In genomic region chr6:15247214-15247749, GRCh38 we compare ENCODE assay signal across 8 cellular contexts. TPM values are rescaled to one million over a fixed set of nuclear protein-coding genes. Genes with fewer than 3 reads are reported as not detected.
DNase-seq lines count a peak whose midpoint lies in the region; ATAC-seq, FAIRE-seq and TF ChIP-seq lines count a peak whose summit lies in the region.

No MANE protein-coding gene starts in this region.

- WGBS in HepG2 (ENCODE audit: low lambda C conversion rate): 2% methylated on average over 6 of the region's 6 CpGs

- no peak for DNase-seq in activated CD8-positive, alpha-beta memory T cell treated with anti-CD3 and anti-CD28 coated beads, Interleukin-2, amount 10 ng/mL, durations not matched to agents 7 days and 5 days
- no peak for DNase-seq in activated CD8-positive, alpha-beta memory T cell treated with anti-CD3 and anti-CD28 coated beads, Interleukin-2, amount 50 U/mL, for 4 hours
- peak; percentile 29 for DNase-seq in adipocyte (ENCODE audit: low read depth)
- no peak for DNase-seq in HepG2 (ENCODE audit: low spot score)
- no peak for DNase-seq in tibial artery
- DNase-seq in HK-2 (ENCODE audit: unreplicated experiment): no peak
- DNase-seq in head of caudate nucleus: no peak
- DNase-seq in GM19238 (ENCODE audit: insufficient read length, low spot score): no peak

- in situ Hi-C loops in HepG2 (cut with HindIII; ENCODE audit: extremely low pct_ligation_motif_present, low pct_unique_long_range_greater_than_20kb): loop anchor here (25.0 kb wide), 1 partner anchor 1035 kb away; no protein-coding TSS in a partner anchor

- POLR2A ChIA-PET in HepG2 (lab: Yijun Ruan, JAX): interaction anchor here (3.7 kb wide), 1 partner anchor 18 kb away, joined by 18 read pairs; no protein-coding TSS in a partner anchor

- no peak for TF ChIP-seq EP300 in HepG2 (IDR thresholded peaks at IDR 0.05; ENCODE audit: low read depth in 2 of 2, low read length in 2 of 2)
- no peak for TF ChIP-seq EP300 in HepG2 (CRISPR knock-in tag; IDR thresholded peaks at IDR 0.05; ENCODE audit: borderline replicate concordance)

- peaks cover 52% of the 10 kb centered on the region for H3K79me2 ChIP-seq in HepG2 (ENCODE audit: insufficient read depth, low read length)

- H3K27ac ChIP-seq in HepG2 (ENCODE audit: extremely low read length, insufficient read depth, low read length) (peak overlapping the region; percentile 82), tibial artery (peak overlapping the region; percentile 88 to 91)

- H3K36me3 ChIP-seq in adipocyte (ENCODE audit: control insufficient read depth, insufficient read depth, low read length, severe bottlenecking) (no peaks in the 10 kb centered on the region), HepG2 (replicated peaks in 1 of 2; ENCODE audit: control insufficient read depth in 1 of 2, insufficient read depth in 2 of 2, low read length in 2 of 2) (no peaks in the 10 kb centered on the region), tibial artery (no peaks in the 10 kb centered on the region)

- H3K4me2 ChIP-seq in HepG2 (ENCODE audit: low read depth, low read length): peak overlapping the region; percentile 83

- BruUV-seq in HepG2 (replicated peaks; lab: Mats Ljungman, UMichigan): TSS peak; percentile 58

- peaks cover 13% of the 10 kb centered on the region for H3K36me3 Mint-ChIP-seq in activated CD8-positive, alpha-beta memory T cell treated with anti-CD3 and anti-CD28 coated beads, Interleukin-2, amount 10 ng/mL, durations not matched to agents 7 days and 5 days

- peak overlapping the region; percentile 93 for H3K4me3 Mint-ChIP-seq in activated CD8-positive, alpha-beta memory T cell treated with anti-CD3 and anti-CD28 coated beads, Interleukin-2, amount 10 ng/mL, durations not matched to agents 7 days and 5 days

- no peak for FAIRE-seq in HepG2 (lab: Jason Lieb, UNC)

- ATAC-seq in activated CD8-positive, alpha-beta memory T cell treated with anti-CD3 and anti-CD28 coated beads, Interleukin-2, amount 10 ng/mL, durations not matched to agents 7 days and 5 days: no peak
- no peak for ATAC-seq in HepG2

- H3K27me3 ChIP-seq in adipocyte (replicated peaks; ENCODE audit: control insufficient read depth, insufficient read depth, low read length) (no peaks in the 10 kb centered on the region), HepG2 (ENCODE audit: control insufficient read depth in 1 of 2, insufficient read depth in 2 of 2, low read length in 2 of 2) (peaks cover 0 to 11% of the 10 kb centered on the region in 2 experiments; a peak in 3 of 5 replicates), tibial artery (no peaks in the 10 kb centered on the region)

- no peak for TF ChIP-seq RAD21 in HepG2 (CRISPR knock-in tag; IDR thresholded peaks at IDR 0.05)

- TF ChIP-seq CTCF in HepG2 (CRISPR knock-in tag; IDR thresholded peaks at IDR 0.05): no peak
- TF ChIP-seq CTCF in tibial artery (IDR thresholded peaks at IDR 0.05): no peak

- H3K27ac Mint-ChIP-seq in activated CD8-positive, alpha-beta memory T cell treated with anti-CD3 and anti-CD28 coated beads, Interleukin-2, amount 10 ng/mL, durations not matched to agents 7 days and 5 days: peak overlapping the region; percentile 99

- H3K9me3 ChIP-seq in adipocyte (ENCODE audit: control insufficient read depth, low read length) (no peaks in the 10 kb centered on the region), HepG2 (ENCODE audit: low read length) (no peaks in the 10 kb centered on the region), tibial artery (no peaks in the 10 kb centered on the region)

- intact Hi-C loops in HepG2 (cut with micrococcal nuclease; ENCODE audit: unreplicated experiment): loop anchor here (2.0 to 10.0 kb wide), 5 partner anchors 80 to 1032 kb away; no protein-coding TSS in a partner anchor
- intact Hi-C loops in tibial artery (cut with DNase I; ENCODE audit: low total_unique reads): loop anchor here (10.0 kb wide), 3 partner anchors 188 to 1042 kb away; no protein-coding TSS in a partner anchor
- intact Hi-C loops in head of caudate nucleus (cut with DNase I): loop anchor here (2.0 to 5.0 kb wide), 3 partner anchors 155 to 1036 kb away; no protein-coding TSS in a partner anchor

- H3K4me1 ChIP-seq in adipocyte (ENCODE audit: control insufficient read depth, insufficient read depth, low read length) (peaks cover 36% of the 10 kb centered on the region), HepG2 (ENCODE audit: insufficient read depth, low read length) (peaks cover 48% of the 10 kb centered on the region), tibial artery (peaks cover 0 to 36% (median 15%) of the 10 kb centered on the region in 4 donors)

- H3K27me3 Mint-ChIP-seq in activated CD8-positive, alpha-beta memory T cell treated with anti-CD3 and anti-CD28 coated beads, Interleukin-2, amount 10 ng/mL, durations not matched to agents 7 days and 5 days: no peaks in the 10 kb centered on the region

- CTCF ChIA-PET in activated CD8-positive, alpha-beta memory T cell treated with anti-CD3 and anti-CD28 coated beads, Interleukin-2, amount 10 ng/mL, durations not matched to agents 7 days and 5 days (lab: Charles Lee): interaction anchor here (0.7 to 1.5 kb wide), 7 partner anchors 59 to 849 kb away, joined by 3 to 4 read pairs (median 3); no protein-coding TSS in a partner anchor
- CTCF ChIA-PET in HepG2 (lab: Yijun Ruan, JAX; ENCODE audit: low intra/inter-chr PET ratio, low total read pairs): no interaction called here

- no peaks in the 10 kb centered on the region for H3K9me3 Mint-ChIP-seq in activated CD8-positive, alpha-beta memory T cell treated with anti-CD3 and anti-CD28 coated beads, Interleukin-2, amount 10 ng/mL, durations not matched to agents 7 days and 5 days (ENCODE audit: low read depth)

- peaks cover 7% of the 10 kb centered on the region; the same call in 1 of the 2 replicates for H4K20me1 ChIP-seq in HepG2 (ENCODE audit: insufficient read depth, low read length)

- no peak overlapping the region for H2AFZ ChIP-seq in HepG2 (ENCODE audit: low read length)

- H3K4me1 Mint-ChIP-seq in activated CD8-positive, alpha-beta memory T cell treated with anti-CD3 and anti-CD28 coated beads, Interleukin-2, amount 10 ng/mL, durations not matched to agents 7 days and 5 days: peaks cover 37% of the 10 kb centered on the region

- H3K4me3 ChIP-seq in adipocyte (ENCODE audit: low read length): peak overlapping the region; percentile 99
- peak overlapping the region; percentile 94 to 99 (median 96) for H3K4me3 ChIP-seq in HepG2 (replicated peaks in 1 of 3; ENCODE audit: insufficient read depth in 1 of 3, low read depth in 2 of 3, low read length in 3 of 3)
- H3K4me3 ChIP-seq in tibial artery: peak overlapping the region; percentile 60 to 69

- H3K9ac ChIP-seq in adipocyte (ENCODE audit: low read length) (peak overlapping the region; percentile 96), HepG2 (ENCODE audit: insufficient read depth, low read depth, low read length) (peak overlapping the region; percentile 91)

- TF ChIP-seq POLR2A in HepG2 (IDR thresholded peaks at IDR 0.05; ENCODE audit: insufficient read depth in 1 of 2, low read depth in 2 of 2, low read length in 2 of 2): no peak

TF ChIP-seq in HepG2, 621 proteins besides CTCF, POLR2A, EP300 and RAD21 (continues in another document):
- no peak for TF ChIP-seq ZNF724P (CRISPR knock-in tag; IDR thresholded peaks at IDR 0.05; ENCODE audit: borderline replicate concordance)
- TF ChIP-seq ARNT2 (CRISPR knock-in tag; IDR thresholded peaks at IDR 0.05; ENCODE audit: low read depth): 0 out of 2 replicates have a peak, but pooled peaks have one; percentile 14

RNA-seq across cellular contexts. Expression of gene JARID2, which starts 1.4 kb away (rescaled TPM):
- total RNA-seq in activated CD8-positive, alpha-beta memory T cell treated with anti-CD3 and anti-CD28 coated beads, Interleukin-2, amount 10 ng/mL, durations not matched to agents 7 days and 5 days: 10 to 100 TPM; 30.0 to 42.4 TPM
- total RNA-seq in HepG2 (2016; rRNA removed; fragmentation: Illumina TruSeq; extraction: Trizol): 10.0 and 10.3 TPM in 2 replicates
- 1.0 and 1.4 TPM in 2 replicates for total RNA-seq in HepG2 (2016; cell fraction: cytosol; rRNA removed; fragmentation: Illumina TruSeq; extraction: Trizol; ENCODE audit: low read depth)
- 9.6 and 10.6 TPM in 2 replicates for total RNA-seq in HepG2 (2016; cell fraction: insoluble cytoplasmic fraction; rRNA removed; fragmentation: Illumina TruSeq; extraction: Trizol)
- 2.7 and 2.8 TPM in 2 replicates for total RNA-seq in HepG2 (2016; cell fraction: membrane; rRNA removed; fragmentation: Illumina TruSeq; extraction: Trizol)
- 10.4 and 13.0 TPM in 2 replicates for total RNA-seq in HepG2 (2016; cell fraction: nucleus; rRNA removed; fragmentation: Illumina TruSeq; extraction: Trizol)
- 7.5 TPM in 2 replicates for polyA plus RNA-seq in HepG2 (2011; rRNA removed)
- polyA plus RNA-seq in HepG2 (2011; cell fraction: cytosol; rRNA removed): 5.9 and 6.7 TPM in 2 replicates
- 11.8 and 13.9 TPM in 2 replicates for polyA plus RNA-seq in HepG2 (2011; cell fraction: nucleus; rRNA removed)
- polyA plus RNA-seq in HepG2 (2012): 7.9 and 9.2 TPM in 2 replicates
- polyA plus RNA-seq in HepG2 (2016; cell fraction: cytosol; fragmentation: Illumina TruSeq; extraction: Trizol; ENCODE audit: low read depth): 0.23 and 0.37 TPM in 2 replicates
- 8.5 and 10.1 TPM in 2 replicates for polyA plus RNA-seq in HepG2 (2016; cell fraction: insoluble cytoplasmic fraction; fragmentation: Illumina TruSeq; extraction: Trizol; ENCODE audit: low read depth)
- polyA plus RNA-seq in HepG2 (2016; cell fraction: membrane; fragmentation: Illumina TruSeq; extraction: Trizol; ENCODE audit: low read depth): 1.2 and 1.3 TPM in 2 replicates
- 13.6 and 14.4 TPM in 2 replicates for polyA plus RNA-seq in HepG2 (2016; cell fraction: nucleus; fragmentation: Illumina TruSeq; extraction: Trizol; ENCODE audit: insufficient read depth, low read depth)
- polyA minus RNA-seq in HepG2 (2011; rRNA and poly(A)+ RNA removed; ENCODE audit: low replicate concordance): 8.4 and 12.4 TPM in 2 replicates
- polyA minus RNA-seq in HepG2 (2011; cell fraction: cytosol; rRNA and poly(A)+ RNA removed): 8.4 TPM in 2 replicates
- polyA minus RNA-seq in HepG2 (2011; cell fraction: nucleus; rRNA and poly(A)+ RNA removed): 20.6 and 22.3 TPM in 2 replicates
